1 cellular context compared by ENCODE assay signal in genomic region chr14:75011356-75012097, GRCh38.
TF ChIP-seq lines count a peak whose summit lies in the region.

No MANE protein-coding gene starts in this region.

TF ChIP-seq in A549, 52 proteins besides CTCF, POLR2A, EP300 and RAD21 (continued from another document):
- TF ChIP-seq, protein P1, sequence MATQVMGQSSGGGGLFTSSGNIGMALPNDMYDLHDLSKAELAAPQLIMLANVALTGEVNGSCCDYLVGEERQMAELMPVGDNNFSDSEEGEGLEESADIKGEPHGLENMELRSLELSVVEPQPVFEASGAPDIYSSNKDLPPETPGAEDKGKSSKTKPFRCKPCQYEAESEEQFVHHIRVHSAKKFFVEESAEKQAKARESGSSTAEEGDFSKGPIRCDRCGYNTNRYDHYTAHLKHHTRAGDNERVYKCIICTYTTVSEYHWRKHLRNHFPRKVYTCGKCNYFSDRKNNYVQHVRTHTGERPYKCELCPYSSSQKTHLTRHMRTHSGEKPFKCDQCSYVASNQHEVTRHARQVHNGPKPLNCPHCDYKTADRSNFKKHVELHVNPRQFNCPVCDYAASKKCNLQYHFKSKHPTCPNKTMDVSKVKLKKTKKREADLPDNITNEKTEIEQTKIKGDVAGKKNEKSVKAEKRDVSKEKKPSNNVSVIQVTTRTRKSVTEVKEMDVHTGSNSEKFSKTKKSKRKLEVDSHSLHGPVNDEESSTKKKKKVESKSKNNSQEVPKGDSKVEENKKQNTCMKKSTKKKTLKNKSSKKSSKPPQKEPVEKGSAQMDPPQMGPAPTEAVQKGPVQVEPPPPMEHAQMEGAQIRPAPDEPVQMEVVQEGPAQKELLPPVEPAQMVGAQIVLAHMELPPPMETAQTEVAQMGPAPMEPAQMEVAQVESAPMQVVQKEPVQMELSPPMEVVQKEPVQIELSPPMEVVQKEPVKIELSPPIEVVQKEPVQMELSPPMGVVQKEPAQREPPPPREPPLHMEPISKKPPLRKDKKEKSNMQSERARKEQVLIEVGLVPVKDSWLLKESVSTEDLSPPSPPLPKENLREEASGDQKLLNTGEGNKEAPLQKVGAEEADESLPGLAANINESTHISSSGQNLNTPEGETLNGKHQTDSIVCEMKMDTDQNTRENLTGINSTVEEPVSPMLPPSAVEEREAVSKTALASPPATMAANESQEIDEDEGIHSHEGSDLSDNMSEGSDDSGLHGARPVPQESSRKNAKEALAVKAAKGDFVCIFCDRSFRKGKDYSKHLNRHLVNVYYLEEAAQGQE (IDR thresholded peaks at IDR 0.05), result no peak
- TF ChIP-seq ZNF302 (CRISPR knock-in tag; IDR thresholded peaks at IDR 0.05), result no peak
- 0 out of 5 replicates have a peak, but pooled peaks of 1 of the 2 experiments have one; percentile 24 for TF ChIP-seq JUN (IDR thresholded peaks at IDR 0.05)
- no peak for TF ChIP-seq KDM1A (IDR thresholded peaks at IDR 0.05; ENCODE audit: low read depth)
- no peak for TF ChIP-seq MAX (IDR thresholded peaks at IDR 0.05)
